Comparison of ENCODE assay signal across 15 cellular contexts in the genomic region with DNA sequence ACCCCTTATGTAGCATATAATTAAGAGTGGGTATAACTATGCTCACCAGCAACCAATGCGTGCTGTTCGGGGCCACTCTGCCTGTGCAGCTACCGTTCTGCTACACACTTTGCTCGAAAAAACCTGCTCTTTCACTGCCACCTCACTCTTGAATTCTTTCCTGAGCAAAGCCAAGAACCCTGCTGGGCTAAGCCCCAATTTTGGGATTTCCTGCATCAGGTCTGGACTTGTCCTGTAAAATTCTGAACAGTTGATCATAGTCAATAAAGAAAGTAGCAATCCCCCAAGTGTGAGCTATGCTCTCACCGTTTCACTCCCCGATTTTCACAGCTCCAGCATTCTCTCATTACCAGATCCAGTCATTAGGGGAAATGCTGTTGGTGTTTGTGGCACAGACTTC.
DNase-seq lines count a peak whose midpoint lies in the region; ATAC-seq and TF ChIP-seq lines count a peak whose summit lies in the region.
"Had no signal": no experiment of that assay in that cellular context is flagged by ENCODE, and none has a peak within 500 bp of the region (broad histone marks: within the 10 kb centered on the region; RNA-seq: fewer than 3 reads in every experiment).

No MANE protein-coding gene starts in this region.

- in situ Hi-C loops in brain microvascular endothelial cell (cut with HindIII; ENCODE audit: low pct_ligation_motif_present, low sequenced_read_pairs), result no loop called here

- H4K20me1 ChIP-seq in GM23338 (replicated peaks; ENCODE audit: insufficient read depth), result no peaks in the 10 kb centered on the region

- no peak overlapping the region for H3K4me3 ChIP-seq in GM23338
- no peak overlapping the region for H3K4me3 ChIP-seq in left lung
- H3K4me3 ChIP-seq in brain microvascular endothelial cell (ENCODE audit: low read depth, low read length), result no peak overlapping the region
- H3K4me3 ChIP-seq: A549 had no signal

- H3K27me3 ChIP-seq in GM23338 (ENCODE audit: insufficient read depth) (no peaks in the 10 kb centered on the region), left lung (no peaks in the 10 kb centered on the region), brain microvascular endothelial cell (replicated peaks) (no peaks in the 10 kb centered on the region)

- no peak overlapping the region for H2AFZ ChIP-seq in GM23338

- DNase-seq in GM23338 (ENCODE audit: low spot score) (no peak), T-helper 17 cell (no peak), endothelial cell (ENCODE audit: low spot score) (no peak), neural crest cell (ENCODE audit: low read depth, low spot score) (no peak), left lung (no peak), brain microvascular endothelial cell (no peak), immature natural killer cell (no peak)
- DNase-seq: Caco-2; CD8-positive, alpha-beta T cell; DND-41; GDM1; HCEC 1CT; HFFc6 had no signal

- H3F3A ChIP-seq in GM23338 (replicated peaks; ENCODE audit: low read depth), result no peaks in the 10 kb centered on the region

- H3K9me2 ChIP-seq in GM23338 (ENCODE audit: insufficient read depth), result peaks cover 2% of the 10 kb centered on the region; the same call in 1 of the 2 replicates

- H3K4me1 Mint-ChIP-seq in GM23338 (peaks cover 9% of the 10 kb centered on the region), T-helper 17 cell (peaks cover 17% of the 10 kb centered on the region), endothelial cell (ENCODE audit: unreplicated experiment) (peaks cover 18% of the 10 kb centered on the region), neural crest cell (no peaks in the 10 kb centered on the region), immature natural killer cell (peaks cover 27 to 34% of the 10 kb centered on the region in 2 donors)
- H3K4me1 Mint-ChIP-seq: CD14-positive monocyte had no signal

- H3K4me3 Mint-ChIP-seq in GM23338, result no peak overlapping the region
- no peak overlapping the region for H3K4me3 Mint-ChIP-seq in T-helper 17 cell
- peak overlapping the region; percentile 48 for H3K4me3 Mint-ChIP-seq in endothelial cell (ENCODE audit: unreplicated experiment)
- H3K4me3 Mint-ChIP-seq in neural crest cell, result no peak overlapping the region
- H3K4me3 Mint-ChIP-seq in immature natural killer cell, result no peak overlapping the region
- H3K4me3 Mint-ChIP-seq: CD14-positive monocyte; CD8-positive, alpha-beta T cell; HFFc6 had no signal

- no peaks in the 10 kb centered on the region; the same call in 2 of the 3 replicates for H3K9me3 Mint-ChIP-seq in GM23338
- no peaks in the 10 kb centered on the region for H3K9me3 Mint-ChIP-seq in endothelial cell (ENCODE audit: unreplicated experiment)
- H3K9me3 Mint-ChIP-seq in neural crest cell, result peaks cover 12% of the 10 kb centered on the region
- H3K9me3 Mint-ChIP-seq in immature natural killer cell, result no peaks in the 10 kb centered on the region
- H3K9me3 Mint-ChIP-seq: CD8-positive, alpha-beta T cell had no signal

- no peaks in the 10 kb centered on the region for H3K79me2 ChIP-seq in GM23338 (replicated peaks; ENCODE audit: insufficient read depth)

- H3K27ac Mint-ChIP-seq in GM23338, result peak overlapping the region; percentile 84
- H3K27ac Mint-ChIP-seq in T-helper 17 cell, result peak overlapping the region; percentile 10
- H3K27ac Mint-ChIP-seq in endothelial cell (ENCODE audit: unreplicated experiment), result no peak overlapping the region
- H3K27ac Mint-ChIP-seq in neural crest cell (ENCODE audit: unreplicated experiment), result peak overlapping the region; percentile 45
- H3K27ac Mint-ChIP-seq in immature natural killer cell, result peak overlapping the region in 1 of 6 donors; percentile 25
- H3K27ac Mint-ChIP-seq: CD14-positive monocyte; CD8-positive, alpha-beta T cell; HFFc6 had no signal

- ATAC-seq in GM23338 (no peak), T-helper 17 cell (no peak), left lung (no peak)
- ATAC-seq: A549; CD8-positive, alpha-beta T cell had no signal

- H3K4me1 ChIP-seq in GM23338 (ENCODE audit: insufficient read depth) (no peaks in the 10 kb centered on the region), left lung (no peaks in the 10 kb centered on the region)
- H3K4me1 ChIP-seq: A549, Caco-2 had no signal

- no peak overlapping the region for H3K4me2 ChIP-seq in GM23338
- H3K4me2 ChIP-seq: A549 had no signal

- no peak overlapping the region for H3K27ac ChIP-seq in GM23338 (ENCODE audit: low read depth)
- H3K27ac ChIP-seq in left lung, result no peak overlapping the region
- H3K27ac ChIP-seq in brain microvascular endothelial cell, result no peak overlapping the region
- H3K27ac ChIP-seq: A549 had no signal

- H3K27me3 Mint-ChIP-seq in GM23338 (ENCODE audit: insufficient read depth, low read depth, poor library complexity) (peaks cover 10% of the 10 kb centered on the region), T-helper 17 cell (no peaks in the 10 kb centered on the region), endothelial cell (ENCODE audit: unreplicated experiment) (peaks cover 3% of the 10 kb centered on the region), neural crest cell (ENCODE audit: low read depth) (no peaks in the 10 kb centered on the region), immature natural killer cell (ENCODE audit: low read depth in 3 of 3) (peaks cover 0 to 3% (median 0%) of the 10 kb centered on the region in 3 donors)

- H3K36me3 Mint-ChIP-seq in GM23338 (ENCODE audit: low read depth), result peaks cover 23% of the 10 kb centered on the region
- H3K36me3 Mint-ChIP-seq in T-helper 17 cell (ENCODE audit: low read depth), result peaks cover 3% of the 10 kb centered on the region
- H3K36me3 Mint-ChIP-seq in endothelial cell (ENCODE audit: low read depth, unreplicated experiment), result peaks cover 33% of the 10 kb centered on the region
- H3K36me3 Mint-ChIP-seq in neural crest cell (ENCODE audit: low read depth), result peaks cover 38% of the 10 kb centered on the region
- H3K36me3 Mint-ChIP-seq in immature natural killer cell, result peaks cover 0 to 10% (median 6%) of the 10 kb centered on the region in 3 donors

- H3K9me3 ChIP-seq in T-helper 17 cell (ENCODE audit: control insufficient read depth, low read length, poor library complexity, severe bottlenecking) (no peaks in the 10 kb centered on the region), left lung (peaks cover 0 to 2% of the 10 kb centered on the region in 2 donors)
- H3K9me3 ChIP-seq: A549, Caco-2 had no signal

- H3K36me3 ChIP-seq in GM23338 (ENCODE audit: insufficient read depth) (no peaks in the 10 kb centered on the region), left lung (peaks cover 0 to 7% of the 10 kb centered on the region in 2 donors), brain microvascular endothelial cell (replicated peaks) (no peaks in the 10 kb centered on the region)

- intact Hi-C loops in left lung (cut with DNase I), result no loop called here

- TF ChIP-seq CTCF in GM23338 (conservative IDR thresholded peaks at IDR 0.05; ENCODE audit: low read depth in 2 of 2) (no peak), endothelial cell (IDR thresholded peaks at IDR 0.05; ENCODE audit: unreplicated experiment) (no peak), neural crest cell (conservative IDR thresholded peaks at IDR 0.05) (no peak), left lung (IDR thresholded peaks at IDR 0.05) (no peak), brain microvascular endothelial cell (IDR thresholded peaks at IDR 0.05; ENCODE audit: low read depth, low read length, missing control alignments) (no peak)

TF ChIP-seq in GM23338, 12 proteins besides CTCF, POLR2A, EP300 and RAD21 (continues in another document):
- TF ChIP-seq JUNB (IDR thresholded peaks at IDR 0.05; ENCODE audit: unreplicated experiment) (no peak), CREB1 (CRISPR knock-in tag; IDR thresholded peaks at IDR 0.05; ENCODE audit: low read depth) (no peak), ZNF114 (CRISPR knock-in tag; IDR thresholded peaks at IDR 0.05) (no peak)
- TF ChIP-seq, protein P1, sequence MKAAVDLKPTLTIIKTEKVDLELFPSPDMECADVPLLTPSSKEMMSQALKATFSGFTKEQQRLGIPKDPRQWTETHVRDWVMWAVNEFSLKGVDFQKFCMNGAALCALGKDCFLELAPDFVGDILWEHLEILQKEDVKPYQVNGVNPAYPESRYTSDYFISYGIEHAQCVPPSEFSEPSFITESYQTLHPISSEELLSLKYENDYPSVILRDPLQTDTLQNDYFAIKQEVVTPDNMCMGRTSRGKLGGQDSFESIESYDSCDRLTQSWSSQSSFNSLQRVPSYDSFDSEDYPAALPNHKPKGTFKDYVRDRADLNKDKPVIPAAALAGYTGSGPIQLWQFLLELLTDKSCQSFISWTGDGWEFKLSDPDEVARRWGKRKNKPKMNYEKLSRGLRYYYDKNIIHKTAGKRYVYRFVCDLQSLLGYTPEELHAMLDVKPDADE (IDR thresholded peaks at IDR 0.05), result no peak
- TF ChIP-seq, protein P2, sequence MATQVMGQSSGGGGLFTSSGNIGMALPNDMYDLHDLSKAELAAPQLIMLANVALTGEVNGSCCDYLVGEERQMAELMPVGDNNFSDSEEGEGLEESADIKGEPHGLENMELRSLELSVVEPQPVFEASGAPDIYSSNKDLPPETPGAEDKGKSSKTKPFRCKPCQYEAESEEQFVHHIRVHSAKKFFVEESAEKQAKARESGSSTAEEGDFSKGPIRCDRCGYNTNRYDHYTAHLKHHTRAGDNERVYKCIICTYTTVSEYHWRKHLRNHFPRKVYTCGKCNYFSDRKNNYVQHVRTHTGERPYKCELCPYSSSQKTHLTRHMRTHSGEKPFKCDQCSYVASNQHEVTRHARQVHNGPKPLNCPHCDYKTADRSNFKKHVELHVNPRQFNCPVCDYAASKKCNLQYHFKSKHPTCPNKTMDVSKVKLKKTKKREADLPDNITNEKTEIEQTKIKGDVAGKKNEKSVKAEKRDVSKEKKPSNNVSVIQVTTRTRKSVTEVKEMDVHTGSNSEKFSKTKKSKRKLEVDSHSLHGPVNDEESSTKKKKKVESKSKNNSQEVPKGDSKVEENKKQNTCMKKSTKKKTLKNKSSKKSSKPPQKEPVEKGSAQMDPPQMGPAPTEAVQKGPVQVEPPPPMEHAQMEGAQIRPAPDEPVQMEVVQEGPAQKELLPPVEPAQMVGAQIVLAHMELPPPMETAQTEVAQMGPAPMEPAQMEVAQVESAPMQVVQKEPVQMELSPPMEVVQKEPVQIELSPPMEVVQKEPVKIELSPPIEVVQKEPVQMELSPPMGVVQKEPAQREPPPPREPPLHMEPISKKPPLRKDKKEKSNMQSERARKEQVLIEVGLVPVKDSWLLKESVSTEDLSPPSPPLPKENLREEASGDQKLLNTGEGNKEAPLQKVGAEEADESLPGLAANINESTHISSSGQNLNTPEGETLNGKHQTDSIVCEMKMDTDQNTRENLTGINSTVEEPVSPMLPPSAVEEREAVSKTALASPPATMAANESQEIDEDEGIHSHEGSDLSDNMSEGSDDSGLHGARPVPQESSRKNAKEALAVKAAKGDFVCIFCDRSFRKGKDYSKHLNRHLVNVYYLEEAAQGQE (IDR thresholded peaks at IDR 0.05; ENCODE audit: unreplicated experiment), result no peak
